In genomic region chr1:116334015-116334547, GRCh38 we compare ENCODE assay signal across 1 cellular context.
TF ChIP-seq lines count a peak whose summit lies in the region.

No MANE protein-coding gene starts in this region.

TF ChIP-seq in H1, 55 proteins besides CTCF, POLR2A, EP300 and RAD21 (continued from another document):
- TF ChIP-seq POU5F1 (IDR thresholded peaks at IDR 0.05; ENCODE audit: low read depth, low read length): no peak
- TF ChIP-seq YY1 (IDR thresholded peaks at IDR 0.05; ENCODE audit: low read depth, low read length): no peak
- no peak for TF ChIP-seq EZH2 (IDR thresholded peaks at IDR 0.05; ENCODE audit: low read depth, low read length, severe bottlenecking)
- TF ChIP-seq SIRT6 (IDR thresholded peaks at IDR 0.05; ENCODE audit: low read length): no peak
- TF ChIP-seq NRF1 (IDR thresholded peaks at IDR 0.05; ENCODE audit: low read depth, low read length): no peak
- no peak for TF ChIP-seq SIN3A (conservative IDR thresholded peaks at IDR 0.05 in 1 of 2, IDR thresholded peaks at IDR 0.05 in 1 of 2; ENCODE audit: low read depth in 1 of 2, low read length in 2 of 2)
- no peak for TF ChIP-seq GTF2F1 (IDR thresholded peaks at IDR 0.05; ENCODE audit: borderline replicate concordance, low read depth, low read length)
- TF ChIP-seq ZNF274 (IDR thresholded peaks at IDR 0.05; ENCODE audit: borderline replicate concordance, extremely low read depth, low read length): no peak
- no peak for TF ChIP-seq RFX5 (IDR thresholded peaks at IDR 0.05; ENCODE audit: borderline replicate concordance, low read depth, low read length)
TF ChIP-seq in H1: peak in this region for 0.
